Comparison of ENCODE assay signal across 8 cellular contexts in genomic region chr19:33064778-33065550, GRCh38.
A peak's percentile ranks its signal among the peaks of the same experiment; 100 is the strongest.
DNase-seq lines count a peak whose midpoint lies in the region; ATAC-seq and TF ChIP-seq lines count a peak whose summit lies in the region.

Gene RHPN2, minus strand, starts transcription at chr19:33064888. Its CDS starts 36 bp downstream, at chr19:33064852.

- H3K27me3 Mint-ChIP-seq in memory B cell, result peaks cover 4% of the 10 kb centered on the region

- H3K36me3 Mint-ChIP-seq in memory B cell, result no peaks in the 10 kb centered on the region

- TF ChIP-seq POLR2A in GM15510 (IDR thresholded peaks at IDR 0.05; ENCODE audit: borderline replicate concordance, extremely low read depth, insufficient read length), result peak; percentile 53

- H3K4me3 Mint-ChIP-seq in memory B cell, result peak within 1 kb of the TSS; percentile 79

- ATAC-seq in HG02763 (IDR thresholded peaks at IDR 0.05; ENCODE audit: unreplicated experiment) (peak; percentile 66), memory B cell (ENCODE audit: low read depth) (peak; percentile 77), HG03097 (IDR thresholded peaks at IDR 0.05; ENCODE audit: low FRiP score, unreplicated experiment) (no peak)

- DNase-seq in NCI-H2227 treated with DMSO at 0.1 percent for 48 hours (lab: John Stamatoyannopoulos, UW), result peak; percentile 97
- DNase-seq in activated CD4-positive, alpha-beta T cell treated with anti-CD3 and anti-CD28 coated beads for 4 hours, result peak; percentile 33 to 41
- peak; percentile 87 for DNase-seq in ecto neural progenitor cell (ENCODE audit: low spot score)
- DNase-seq in memory B cell (ENCODE audit: low spot score in 2 of 2), result peak; percentile 27 to 28
- peak; percentile 42 to 77 for DNase-seq in stimulated activated CD8-positive, alpha-beta memory T cell treated with anti-CD3 and anti-CD28 coated beads, Interleukin-15, amount 100 ng/mL, for 48 hours (ENCODE audit: low read depth in 2 of 2)

- H3K27ac Mint-ChIP-seq in memory B cell, result no peak within 1 kb of the TSS

- peaks cover 5% of the 10 kb centered on the region for H3K4me1 Mint-ChIP-seq in memory B cell

- no peaks in the 10 kb centered on the region for H3K9me3 Mint-ChIP-seq in memory B cell

Comparison
In these comparisons a context has a peak if more than half of its experiments do, and no peak if none do; other contexts are left out.
1. DNase-seq: peak in every context shown above with its lines; median percentile 97 in NCI-H2227 treated with DMSO at 0.1 percent for 48 hours; 87 in ecto neural progenitor cell; 60 in stimulated activated CD8-positive, alpha-beta memory T cell treated with anti-CD3 and anti-CD28 coated beads, Interleukin-15, amount 100 ng/mL, for 48 hours; 37 in activated CD4-positive, alpha-beta T cell treated with anti-CD3 and anti-CD28 coated beads for 4 hours; 28 in memory B cell.